In genomic region chr2:205792908-205793307, GRCh38 we compare ENCODE assay signal across 20 cellular contexts.
DNase-seq lines count a peak whose midpoint lies in the region; ATAC-seq and TF ChIP-seq lines count a peak whose summit lies in the region.
"Had no signal": no experiment of that assay in that cellular context is flagged by ENCODE, and none has a peak within 500 bp of the region (broad histone marks: within the 10 kb centered on the region; RNA-seq: fewer than 3 reads in every experiment).

No MANE protein-coding gene starts in this region.

- H3K4me3 ChIP-seq in AG10803 (ENCODE audit: low read length) (no peak overlapping the region), esophagus squamous epithelium (no peak overlapping the region), muscle layer of colon (ENCODE audit: low read depth in 1 of 2, low read length in 2 of 2) (no peak overlapping the region), transverse colon (no peak overlapping the region), SJCRH30 (no peak overlapping the region)
- H3K4me3 ChIP-seq: A549, GM12878, GM23248, HAP-1, PC-9 had no signal

- no peak for TF ChIP-seq CTCF in AG10803 (conservative IDR thresholded peaks at IDR 0.05; ENCODE audit: low read length)
- TF ChIP-seq CTCF in esophagus squamous epithelium (IDR thresholded peaks at IDR 0.05): no peak
- no peak for TF ChIP-seq CTCF in transverse colon (IDR thresholded peaks at IDR 0.05)

- 83 to 98% methylated on average over 3 of the region's 3 CpGs for WGBS in esophagus squamous epithelium, 2 donors
- WGBS in transverse colon (ENCODE audit: low coverage in 1 of 2), 2 donors: 75 to 79% methylated on average over 3 of the region's 3 CpGs

- no peak for ATAC-seq in sciatic nerve
- ATAC-seq: A549, GM12878 had no signal

- H3K4me1 ChIP-seq in esophagus squamous epithelium (no peaks in the 10 kb centered on the region), muscle layer of colon (ENCODE audit: insufficient read depth, low read length) (peaks cover 61% of the 10 kb centered on the region), transverse colon (no peaks in the 10 kb centered on the region), SJCRH30 (no peaks in the 10 kb centered on the region; the same call in 1 of the 2 replicates)
- H3K4me1 ChIP-seq: A549, Caco-2, HAP-1 had no signal

- intact Hi-C loops in esophagus squamous epithelium (cut with DNase I): no loop called here
- intact Hi-C loops in transverse colon (cut with DNase I; ENCODE audit: low total_unique reads): no loop called here
- intact Hi-C loops in sciatic nerve (cut with DNase I): no loop called here

- no peak overlapping the region for H3K9ac ChIP-seq in muscle layer of colon (ENCODE audit: low read length)
- H3K9ac ChIP-seq: GM23248 had no signal

- H3K36me3 ChIP-seq in esophagus squamous epithelium (peaks cover 0 to 37% (median 0%) of the 10 kb centered on the region in 3 donors), muscle layer of colon (ENCODE audit: insufficient read depth, low read length) (peaks cover 42% of the 10 kb centered on the region), transverse colon (no peaks in the 10 kb centered on the region), SJCRH30 (no peaks in the 10 kb centered on the region; the same call in 1 of the 2 replicates)
- H3K36me3 ChIP-seq: HAP-1 had no signal

- TF ChIP-seq POLR2A in esophagus squamous epithelium (IDR thresholded peaks at IDR 0.05): no peak
- no peak for TF ChIP-seq POLR2A in transverse colon (IDR thresholded peaks at IDR 0.05)

- H3K9me3 ChIP-seq in esophagus squamous epithelium (no peaks in the 10 kb centered on the region), muscle layer of colon (ENCODE audit: low read length) (no peaks in the 10 kb centered on the region), transverse colon (no peaks in the 10 kb centered on the region), SJCRH30 (replicated peaks) (no peaks in the 10 kb centered on the region)
- H3K9me3 ChIP-seq: A549, Caco-2, HAP-1 had no signal

- in situ Hi-C loops in transverse colon (cut with MboI; ENCODE audit: low pct_ligation_motif_present in 1 of 4, low pct_unique_long_range_greater_than_20kb in 1 of 4, low sequenced_read_pairs in 3 of 4): no loop called here

- H3K27ac ChIP-seq in esophagus squamous epithelium (peak overlapping the region in 3 of 4 donors; percentile 46 to 69 (median 64)), muscle layer of colon (ENCODE audit: low read depth, low read length) (peak overlapping the region; percentile 92), transverse colon (peak overlapping the region; percentile 53 to 87 (median 70)), SJCRH30 (no peak overlapping the region)
- H3K27ac ChIP-seq: A549, GM23248, PC-9 had no signal

- no peaks in the 10 kb centered on the region for H3K27me3 ChIP-seq in esophagus squamous epithelium
- H3K27me3 ChIP-seq in muscle layer of colon (ENCODE audit: control insufficient read depth in 1 of 2, insufficient read depth in 2 of 2, low read length in 2 of 2): no peaks in the 10 kb centered on the region
- H3K27me3 ChIP-seq in transverse colon: no peaks in the 10 kb centered on the region
- H3K27me3 ChIP-seq in SJCRH30: no peaks in the 10 kb centered on the region

- no peak for TF ChIP-seq EP300 in transverse colon (IDR thresholded peaks at IDR 0.05; ENCODE audit: low read depth)

- DNase-seq in AG10803 (ENCODE audit: low read depth): peak; percentile 4
- no peak for DNase-seq in esophagus squamous epithelium (lab: John Stamatoyannopoulos, UW)
- DNase-seq in transverse colon: no peak
- no peak for DNase-seq in sciatic nerve (ENCODE audit: low spot score)
- no peak for DNase-seq in SJCRH30
- DNase-seq in DMS153 treated with DMSO at 0.1 percent for 48 hours (lab: John Stamatoyannopoulos, UW; ENCODE audit: unreplicated experiment): no peak
- DNase-seq: AML-193, Caco-2, DMS153, EL, GM23248, Karpas-422, NCI-H1417 treated with DMSO at 0.1 percent for 48 hours, NCI-H187 treated with DMSO at 0.1 percent for 48 hours, NCI-H526, PC-9 had no signal
